In the genomic region with DNA sequence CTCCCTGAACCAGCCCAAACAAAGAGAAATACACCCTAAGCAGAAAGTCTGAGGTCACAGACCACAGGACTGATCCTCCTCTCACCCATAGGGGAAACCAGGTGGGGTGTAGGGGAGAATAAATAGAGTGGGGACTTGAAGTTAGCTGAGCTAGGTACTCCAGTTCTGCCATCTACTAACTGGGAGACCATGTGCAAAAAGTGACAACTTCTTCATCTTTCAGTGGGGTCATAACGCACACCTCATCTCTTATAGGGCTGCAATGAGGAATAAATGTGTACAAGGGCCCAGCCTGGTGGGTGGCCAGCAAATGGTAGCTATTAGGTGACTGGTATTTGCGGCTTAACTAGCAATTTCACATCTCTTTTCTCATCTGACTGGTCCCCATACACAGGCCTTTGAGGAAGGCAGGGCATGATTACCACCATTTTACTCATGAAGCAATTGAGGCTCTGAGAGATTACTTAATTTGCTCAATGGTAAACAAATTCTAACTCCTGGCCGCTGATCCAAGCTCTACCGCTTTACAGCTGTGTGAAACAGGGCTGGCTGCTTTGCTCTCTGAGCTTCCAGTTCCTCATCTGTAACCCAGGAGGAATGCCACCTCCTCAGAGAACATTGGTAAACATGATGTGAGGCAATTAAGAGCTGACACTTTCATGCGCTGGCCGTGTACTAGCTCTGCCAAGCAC, we compare ENCODE assay signal across 7 cellular contexts. TPM values are rescaled to one million over a fixed set of nuclear protein-coding genes. Genes with fewer than 3 reads are reported as not detected.
DNase-seq lines count a peak whose midpoint lies in the region; ATAC-seq and TF ChIP-seq lines count a peak whose summit lies in the region.

No MANE protein-coding gene starts in this region.

- in situ Hi-C loops in GM13977 (cut with MboI; ENCODE audit: low pct_unique_long_range_greater_than_20kb, low sequenced_read_pairs, unreplicated experiment): no loop called here

- H3K9me3 Mint-ChIP-seq in natural killer cell: no peaks in the 10 kb centered on the region

- TF ChIP-seq CTCF in GM13977 (IDR thresholded peaks at IDR 0.05; ENCODE audit: extremely low read depth, insufficient read depth, missing control alignments) (no peak), LNCaP clone FGC (IDR thresholded peaks at IDR 0.05; ENCODE audit: control insufficient read depth, extremely low read depth, insufficient read depth) (no peak), natural killer cell (IDR thresholded peaks at IDR 0.05) (no peak)

- peak overlapping the region; percentile 87 to 95 for H3K27ac Mint-ChIP-seq in natural killer cell

- H3K4me1 Mint-ChIP-seq in natural killer cell: peaks cover 89 to 98% of the 10 kb centered on the region in 2 donors

- H3K36me3 ChIP-seq in H7 (replicated peaks; ENCODE audit: control insufficient read depth, insufficient read depth, low read length): no peaks in the 10 kb centered on the region

- no peaks in the 10 kb centered on the region for H3K27me3 Mint-ChIP-seq in natural killer cell (ENCODE audit: low read depth in 2 of 2)

- no peaks in the 10 kb centered on the region for H3K36me3 Mint-ChIP-seq in natural killer cell

- H3K27me3 ChIP-seq in H7 (ENCODE audit: control insufficient read depth, insufficient read depth, low read length): no peaks in the 10 kb centered on the region

- ATAC-seq in natural killer cell: peak in 1 of 3 donors; percentile 20

- intact Hi-C loops in natural killer cell (cut with micrococcal nuclease): loop anchor here (5.0 kb wide), 1 partner anchor 42 kb away; no protein-coding TSS in a partner anchor

- DNase-seq in GM13977 (ENCODE audit: low spot score): peak; percentile 56
- DNase-seq in LNCaP clone FGC (ENCODE audit: low read depth): peak; percentile 87
- peak; percentile 48 for DNase-seq in central memory CD4-positive, alpha-beta T cell
- DNase-seq in natural killer cell: no peak
- no peak for DNase-seq in NCI-H524 treated with DMSO at 0.1 percent for 48 hours (lab: John Stamatoyannopoulos, UW)
- no peak for DNase-seq in mesenteric fat pad (ENCODE audit: low spot score)
- no peak for DNase-seq in H7

- peak overlapping the region; percentile 43 for H3K4me3 Mint-ChIP-seq in natural killer cell

- H3K4me3 ChIP-seq in LNCaP clone FGC (ENCODE audit: low read depth, low read length) (no peak overlapping the region), H7 (ENCODE audit: insufficient read depth, low read depth, low read length) (no peak overlapping the region)

RNA-seq across cellular contexts. Expression of a gene that starts 16.6 kb away (rescaled TPM):
- total RNA-seq in natural killer cell: 10 to 100 TPM; 38.9 to 48.0 (median 47.9) TPM
- 25.8 TPM for total RNA-seq in mesenteric fat pad
- 12.0 and 12.6 TPM in 2 replicates for total RNA-seq in H7 (2014; rRNA removed; shearing (Covaris generic))

RNA-seq across cellular contexts. Expression of a gene that starts 20.8 kb away (rescaled TPM):
- total RNA-seq in natural killer cell (10 to 100 TPM in 1 of 3 donors, 1 to 10 TPM in 2; 7.0 to 11.9 (median 8.8) TPM), mesenteric fat pad (11.6 TPM)
- 10.2 and 15.4 TPM in 2 replicates for total RNA-seq in H7 (2014; rRNA removed; shearing (Covaris generic))

RNA-seq across cellular contexts. Expression of a gene that starts 43.5 kb away (rescaled TPM):
- total RNA-seq in natural killer cell (100 to 1,000 TPM in 1 of 3 donors, 10 to 100 TPM in 2; 17.4 to 142 (median 18.1) TPM), mesenteric fat pad (8.0 TPM)
- not detected in 2 replicates for total RNA-seq in H7 (2014; rRNA removed; shearing (Covaris generic))

RNA-seq across cellular contexts. Expression of a gene that starts 46.6 kb away (rescaled TPM):
- total RNA-seq in natural killer cell (100 to 1,000 TPM; 309 to 340 (median 319) TPM), mesenteric fat pad (119 TPM)
- 70.1 and 97.1 TPM in 2 replicates for total RNA-seq in H7 (2014; rRNA removed; shearing (Covaris generic))

RNA-seq across cellular contexts. Expression of a gene that starts 46.7 kb away (rescaled TPM):
- total RNA-seq in natural killer cell: 1 to 10 TPM; 7.7 to 9.7 (median 8.4) TPM
- total RNA-seq in mesenteric fat pad: 0.77 TPM
- 4.7 and 6.1 TPM in 2 replicates for total RNA-seq in H7 (2014; rRNA removed; shearing (Covaris generic))

Comparison
In these comparisons a context has a peak if more than half of its experiments do, and no peak if none do; other contexts are left out.
1. DNase-seq: peak in GM13977 (single experiment), LNCaP clone FGC (single experiment) and central memory CD4-positive, alpha-beta T cell (single experiment); none in natural killer cell (single experiment), NCI-H524 treated with DMSO at 0.1 percent for 48 hours (single experiment), mesenteric fat pad (single experiment) and H7 (single experiment).